ENCODE assay signal across 8 cellular contexts in genomic region chr2:64654993-64655666, GRCh38. TPM values are rescaled to one million over a fixed set of nuclear protein-coding genes. Genes with fewer than 3 reads are reported as not detected.
A peak's percentile ranks its signal among the peaks of the same experiment; 100 is the strongest.
DNase-seq lines count a peak whose midpoint lies in the region; ATAC-seq, FAIRE-seq and TF ChIP-seq lines count a peak whose summit lies in the region.

No MANE protein-coding gene starts in this region.

- peak; percentile 70 for FAIRE-seq in GM12878 (lab: Jason Lieb, UNC)

- no peak for TF ChIP-seq POLR2A in GM12878 (IDR thresholded peaks at IDR 0.05; ENCODE audit: low read depth, low read length)

- ATAC-seq in activated T-cell treated with anti-CD3 and anti-CD28 coated beads, Interleukin-2, amount 50 U/mL, for 4 hours = peak in 1 of 2 donors; percentile 6
- peak; percentile 8 for ATAC-seq in GM12878
- ATAC-seq in GM18858 (IDR thresholded peaks at IDR 0.05; ENCODE audit: unreplicated experiment) = no peak
- ATAC-seq in GM18907 (IDR thresholded peaks at IDR 0.05; ENCODE audit: unreplicated experiment) = no peak
- ATAC-seq in GM19395 (IDR thresholded peaks at IDR 0.05; ENCODE audit: unreplicated experiment) = no peak

- peak overlapping the region; percentile 79 for H3K4me2 ChIP-seq in GM12878 (ENCODE audit: control insufficient read depth, insufficient read depth)

- POLR2A ChIA-PET in GM12878 (lab: Charles Lee) = interaction anchor here (0.5 to 11.4 kb wide), 27 partner anchors 9 to 206 kb away, joined by 3 to 195 read pairs (median 5); partner anchors contain the start of gene AFTPH

- H3K9me3 Mint-ChIP-seq in activated T-cell treated with anti-CD3 and anti-CD28 coated beads, Interleukin-2, amount 50 U/mL, for 4 hours = no peaks in the 10 kb centered on the region

- WGBS in GM12878 (ENCODE audit: insufficient coverage, insufficient replicate concordance, low lambda C conversion rate, missing lambda C conversion rate) = 0% methylated on average over 7 of the region's 7 CpGs

- RAD21 ChIA-PET in GM12878 (lab: Charles Lee; ENCODE audit: unreplicated experiment) = interaction anchor here (0.8 to 15.4 kb wide), 24 partner anchors 8 to 291 kb away, joined by 3 to 514 read pairs (median 8); partner anchors contain the start of gene AFTPH

- CTCF ChIA-PET in GM12878 (lab: Yijun Ruan, JAX) = interaction anchor here (0.6 to 14.2 kb wide), 18 partner anchors 9 to 325 kb away, joined by 3 to 154 read pairs (median 4); no protein-coding TSS in a partner anchor

- SMC1A ChIA-PET in GM12878 (lab: Charles Lee; ENCODE audit: uncharacterized antibody, unreplicated experiment) = interaction anchor here (0.9 to 33.0 kb wide), 24 partner anchors 9 to 401 kb away, joined by 3 to 945 read pairs (median 6); partner anchors contain the start of gene CEP68

- no peaks in the 10 kb centered on the region for H3K27me3 Mint-ChIP-seq in activated T-cell treated with anti-CD3 and anti-CD28 coated beads, Interleukin-2, amount 50 U/mL, for 4 hours (ENCODE audit: low read depth)

- peak overlapping the region; percentile 81 for H3K27ac ChIP-seq in GM12878 (ENCODE audit: control insufficient read depth, insufficient read depth)

- peak overlapping the region; percentile 81 for H3K4me3 Mint-ChIP-seq in activated T-cell treated with anti-CD3 and anti-CD28 coated beads, Interleukin-2, amount 50 U/mL, for 4 hours

- in situ Hi-C loops in GM12878 (cut with MboI) = no loop called here

- H2AFZ ChIP-seq in GM12878 (ENCODE audit: control insufficient read depth, low read depth, low read length) = peak overlapping the region; percentile 9; the same call in 1 of the 2 replicates

- H3K27me3 ChIP-seq in GM12878 (replicated peaks in 1 of 2; ENCODE audit: control insufficient read depth in 2 of 2, insufficient read depth in 2 of 2, low read length in 1 of 2) (no peaks in the 10 kb centered on the region), mucosa of stomach (ENCODE audit: control insufficient read depth, insufficient read depth, low read length) (no peaks in the 10 kb centered on the region)

- H4K20me1 ChIP-seq in GM12878 (ENCODE audit: control insufficient read depth, insufficient read depth) = no peaks in the 10 kb centered on the region

- peaks cover 72% of the 10 kb centered on the region for H3K79me2 ChIP-seq in GM12878 (ENCODE audit: control insufficient read depth, insufficient read depth, low read length)

- H3K9ac ChIP-seq in GM12878 (ENCODE audit: control insufficient read depth, insufficient read depth, low read length) (peak overlapping the region; percentile 78), mucosa of stomach (ENCODE audit: low read length) (peak overlapping the region; percentile 91)

- H3K36me3 ChIP-seq in GM12878 (ENCODE audit: control insufficient read depth in 2 of 2, insufficient read depth in 2 of 2, low read length in 1 of 2) = no peaks in the 10 kb centered on the region
- H3K36me3 ChIP-seq in mucosa of stomach (ENCODE audit: control insufficient read depth, insufficient read depth, low read length) = no peaks in the 10 kb centered on the region

- H3K4me1 ChIP-seq in GM12878 (ENCODE audit: control insufficient read depth, insufficient read depth, low read length) (peaks cover 49% of the 10 kb centered on the region), mucosa of stomach (ENCODE audit: control insufficient read depth, insufficient read depth, low read length) (peaks cover 26% of the 10 kb centered on the region)

- H3K4me3 ChIP-seq in GM12878 (peak overlapping the region; percentile 83), mucosa of stomach (ENCODE audit: low read length) (peak overlapping the region; percentile 72)

- TF ChIP-seq EP300 in GM12878 (IDR thresholded peaks at IDR 0.05; ENCODE audit: borderline replicate concordance in 1 of 2, control insufficient read depth in 1 of 2, low read depth in 2 of 2, low read length in 2 of 2) = no peak

- no TSS peak for BruUV-seq in GM12878 (replicated peaks; lab: Mats Ljungman, UMichigan)

- intact Hi-C loops in GM12878 (cut with micrococcal nuclease; ENCODE audit: unreplicated experiment) = loop anchor here (5.0 kb wide), 2 partner anchors 262 to 332 kb away; partner anchors contain the start of gene SLC1A4

- DNase-seq in activated T-cell treated with anti-CD3 and anti-CD28 coated beads, Interleukin-2, amount 50 U/mL, for 4 hours = peak; percentile 30
- DNase-seq in activated T-cell treated with anti-CD3 and anti-CD28 coated beads, Interleukin-2, amount 50 U/mL, for 1 hour = no peak
- peak; percentile 19 for DNase-seq in NCI-H2227 (lab: John Stamatoyannopoulos, UW; ENCODE audit: unreplicated experiment)
- no peak for DNase-seq in GM12878 (ENCODE audit: low read depth, low spot score)

- peaks cover 65% of the 10 kb centered on the region for H3K4me1 Mint-ChIP-seq in activated T-cell treated with anti-CD3 and anti-CD28 coated beads, Interleukin-2, amount 50 U/mL, for 4 hours (ENCODE audit: low read depth)

- TF ChIP-seq CTCF in GM12878 (IDR thresholded peaks at IDR 0.05 in 2 of 3, conservative IDR thresholded peaks at IDR 0.05 in 1 of 3; ENCODE audit: control insufficient read depth in 2 of 3, extremely low read depth in 1 of 3, insufficient read depth in 1 of 3, low read depth in 3 of 3, low read length in 3 of 3) = peak; percentile 23 to 43 (median 32); a peak in 4 of 6 replicates

- H3K9me3 ChIP-seq in GM12878 (replicated peaks; ENCODE audit: control insufficient read depth, insufficient read depth, low read length) (no peaks in the 10 kb centered on the region), mucosa of stomach (ENCODE audit: control insufficient read depth, low read length) (no peaks in the 10 kb centered on the region)

- TF ChIP-seq RAD21 in GM12878 (IDR thresholded peaks at IDR 0.05; ENCODE audit: insufficient read depth, low read depth, low read length) = peak; percentile 7; the same call in 1 of the 2 replicates

- H3K36me3 Mint-ChIP-seq in activated T-cell treated with anti-CD3 and anti-CD28 coated beads, Interleukin-2, amount 50 U/mL, for 4 hours (ENCODE audit: insufficient read depth) = no peaks in the 10 kb centered on the region

TF ChIP-seq in GM12878, 131 proteins besides CTCF, POLR2A, EP300 and RAD21 (continues in another document):
- no peak for TF ChIP-seq PRDM15 (CRISPR knock-in tag; IDR thresholded peaks at IDR 0.05)
- no peak for TF ChIP-seq SPI1 (IDR thresholded peaks at IDR 0.05; ENCODE audit: borderline replicate concordance, insufficient read depth, low read depth, low read length)
- no peak for TF ChIP-seq SMAD5 (IDR thresholded peaks at IDR 0.05; ENCODE audit: low read depth)
- 0 out of 2 replicates have a peak, but pooled peaks have one; percentile 45 for TF ChIP-seq ATF7 (IDR thresholded peaks at IDR 0.05; ENCODE audit: low read depth)
- TF ChIP-seq ZNF24 (IDR thresholded peaks at IDR 0.05) = no peak
- no peak for TF ChIP-seq ZNF622 (IDR thresholded peaks at IDR 0.05)
- TF ChIP-seq POLR2AphosphoS5 (IDR thresholded peaks at IDR 0.05; ENCODE audit: low read length) = no peak

RNA-seq across cellular contexts. Expression of gene SERTAD2, which starts 1.4 kb away (rescaled TPM):
- total RNA-seq in activated T-cell treated with anti-CD3 and anti-CD28 coated beads, Interleukin-2, amount 50 U/mL, for 4 hours = 10 to 100 TPM; 10.5 to 14.2 (median 12.7) TPM
- total RNA-seq in GM12878 (2013; cell fraction: nucleolus; rRNA removed) = 31.9 and 37.0 TPM in 2 replicates
- 11.5 and 14.4 TPM in 2 replicates for total RNA-seq in GM12878 (2014; rRNA removed)
- total RNA-seq in GM12878 (2014; rRNA removed; fragmentation: Illumina TruSeq; extraction: Trizol) = 12.0 and 12.5 TPM in 2 replicates
- 27.8 and 28.5 TPM in 2 replicates for total RNA-seq in GM12878 (2021)
- 27.5 TPM for polyA plus RNA-seq in GM12878 (2011; ENCODE audit: low read depth)
- polyA plus RNA-seq in GM12878 (2011; rRNA removed) = 22.5 and 23.5 TPM in 2 replicates
- polyA plus RNA-seq in GM12878 (2011; cell fraction: cytosol; rRNA removed) = 27.5 and 27.6 TPM in 2 replicates
- 30.6 and 44.1 TPM in 2 replicates for polyA plus RNA-seq in GM12878 (2011; cell fraction: nucleus; rRNA removed)
- polyA plus RNA-seq in GM12878 (2012) = 19.6 and 29.4 TPM in 2 replicates
- 24.8 and 25.0 TPM in 2 replicates for polyA plus RNA-seq in GM12878 (2014; fragmentation: Illumina TruSeq; extraction: Trizol)
- 1 to 10 TPM; 7.9 TPM for polyA plus RNA-seq in GM12878 (2014; fragmentation: Nextera tagmentation; extraction: Ambion mirVana)
- polyA plus RNA-seq in GM12878 (2014; rRNA removed) = 28.6 and 28.7 TPM in 2 replicates
- 10 to 100 TPM; 19.4 to 20.8 TPM for polyA plus RNA-seq in GM12878 (2016; fragmentation: Nextera tagmentation; extraction: Ambion mirVana)
- 30.0 and 30.9 TPM in 2 replicates for polyA minus RNA-seq in GM12878 (2011; rRNA and poly(A)+ RNA removed)
- 20.3 and 32.3 TPM in 2 replicates for polyA minus RNA-seq in GM12878 (2011; cell fraction: cytosol; rRNA and poly(A)+ RNA removed)
- 59.5 and 130 TPM in 2 replicates for polyA minus RNA-seq in GM12878 (2011; cell fraction: nucleus; rRNA and poly(A)+ RNA removed)

Comparison
In these comparisons a context has a peak if more than half of its experiments do, and no peak if none do; other contexts are left out.
1. DNase-seq: peak in activated T-cell treated with anti-CD3 and anti-CD28 coated beads, Interleukin-2, amount 50 U/mL, for 4 hours (single experiment) and NCI-H2227 (single experiment); none in activated T-cell treated with anti-CD3 and anti-CD28 coated beads, Interleukin-2, amount 50 U/mL, for 1 hour (single experiment) and GM12878 (single experiment).